Comparison of ENCODE assay signal across 22 cellular contexts in genomic region chr9:108363321-108363720, GRCh38.
A peak's percentile ranks its signal among the peaks of the same experiment; 100 is the strongest.
DNase-seq lines count a peak whose midpoint lies in the region; ATAC-seq and TF ChIP-seq lines count a peak whose summit lies in the region.
"Had no signal": no experiment of that assay in that cellular context is flagged by ENCODE, and none has a peak within 500 bp of the region (broad histone marks: within the 10 kb centered on the region; RNA-seq: fewer than 3 reads in every experiment).

No MANE protein-coding gene starts in this region.

- H3K27me3 Mint-ChIP-seq in CD14-positive monocyte (ENCODE audit: low read depth in 3 of 3), result peaks cover 0 to 3% (median 2%) of the 10 kb centered on the region in 3 donors
- H3K27me3 Mint-ChIP-seq: brain; stimulated activated naive CD8-positive, alpha-beta T cell treated with anti-CD3 and anti-CD28 coated beads, Interleukin-15, Interleukin-2, amounts not matched to agents 100 ng/mL and 50 ng/mL, for 24 hours; T-helper 17 cell had no signal

- TF ChIP-seq CTCF in CD14-positive monocyte (IDR thresholded peaks at IDR 0.05), result no peak

- no peak overlapping the region for H3K27ac Mint-ChIP-seq in CD14-positive monocyte
- H3K27ac Mint-ChIP-seq: brain; CD8-positive, alpha-beta memory T cell; neural progenitor cell; stimulated activated naive CD8-positive, alpha-beta T cell treated with anti-CD3 and anti-CD28 coated beads, Interleukin-15, Interleukin-2, amounts not matched to agents 100 ng/mL and 50 ng/mL, for 24 hours; T-helper 17 cell had no signal

- peaks cover 8 to 20% (median 11%) of the 10 kb centered on the region in 7 donors for H3K9me3 Mint-ChIP-seq in CD14-positive monocyte

- no peak overlapping the region for H3K4me3 Mint-ChIP-seq in CD14-positive monocyte
- H3K4me3 Mint-ChIP-seq: activated T-cell treated with anti-CD3 and anti-CD28 coated beads, Interleukin-2, amount 50 U/mL, for 4 hours; brain; neural progenitor cell; stimulated activated naive CD8-positive, alpha-beta T cell treated with anti-CD3 and anti-CD28 coated beads, Interleukin-15, Interleukin-2, amounts not matched to agents 100 ng/mL and 50 ng/mL, for 24 hours; T-helper 17 cell had no signal

- H3K4me1 Mint-ChIP-seq in CD14-positive monocyte, result no peaks in the 10 kb centered on the region
- H3K4me1 Mint-ChIP-seq: CD8-positive, alpha-beta memory T cell; neural progenitor cell; T-helper 17 cell had no signal

- H3K36me3 Mint-ChIP-seq in CD14-positive monocyte, result no peaks in the 10 kb centered on the region
- H3K36me3 Mint-ChIP-seq: brain; CD8-positive, alpha-beta memory T cell; neural progenitor cell had no signal

- DNase-seq in NCI-H1105 treated with DMSO at 0.1 percent for 48 hours (lab: John Stamatoyannopoulos, UW), result peak; percentile 42
- DNase-seq in NCI-H2171 (lab: John Stamatoyannopoulos, UW), result peak; percentile 68
- peak; percentile 67 for DNase-seq in NCI-H774 (lab: John Stamatoyannopoulos, UW)
- DNase-seq in NCI-H226, result no peak
- DNase-seq in 8988T, result no peak
- DNase-seq in CD14-positive monocyte (ENCODE audit: low spot score), result no peak
- DNase-seq: activated CD4-positive, alpha-beta T cell treated with anti-CD3 and anti-CD28 coated beads for 48 hours; activated naive CD4-positive, alpha-beta T cell; activated T-cell treated with anti-CD3 and anti-CD28 coated beads, Interleukin-2, amount 50 U/mL, for 4 hours; adrenal gland; CD8-positive, alpha-beta memory T cell; DND-41; heart right ventricle; NCI-H446 treated with DMSO at 0.1 percent for 48 hours; RPMI8226; sigmoid colon; T-helper 17 cell; thyroid gland had no signal

- no peak for ATAC-seq in GM18909 (IDR thresholded peaks at IDR 0.05; ENCODE audit: poor library complexity, unreplicated experiment)
- ATAC-seq: activated T-cell treated with anti-CD3 and anti-CD28 coated beads, Interleukin-2, amount 50 U/mL, for 4 hours; heart right ventricle; T-helper 17 cell had no signal

- intact Hi-C loops in CD14-positive monocyte (cut with micrococcal nuclease), result no loop called here

Comparison
In these comparisons a context has a peak if more than half of its experiments do, and no peak if none do; other contexts are left out.
1. DNase-seq: peak in NCI-H1105 treated with DMSO at 0.1 percent for 48 hours (single experiment), NCI-H2171 (single experiment) and NCI-H774 (single experiment); none in NCI-H226 (single experiment), 8988T (single experiment) and CD14-positive monocyte (single experiment).